8 cellular contexts compared by ENCODE assay signal in the genomic region with DNA sequence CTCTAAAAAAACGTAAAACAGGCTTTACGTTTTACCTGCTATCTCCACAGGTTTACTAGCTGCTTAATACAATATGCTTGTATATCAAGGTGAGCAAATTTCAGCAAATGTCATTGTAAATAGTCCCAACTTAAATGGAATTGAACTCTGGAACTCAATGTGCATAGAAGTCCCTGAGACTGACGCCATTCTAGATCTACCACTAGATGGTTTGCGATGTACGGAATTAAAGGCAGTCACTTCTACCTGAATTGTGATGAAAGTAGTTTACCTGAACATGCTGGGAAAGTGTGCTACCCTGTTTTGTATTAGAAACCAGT. TPM values are rescaled to one million over a fixed set of nuclear protein-coding genes. Genes with fewer than 3 reads are reported as not detected.
DNase-seq lines count a peak whose midpoint lies in the region; ATAC-seq and TF ChIP-seq lines count a peak whose summit lies in the region.

No MANE protein-coding gene starts in this region.

- H3K9me3 ChIP-seq in BE2C (no peaks in the 10 kb centered on the region), HUES6 (ENCODE audit: control insufficient read depth, insufficient read depth, low read depth, low read length) (no peaks in the 10 kb centered on the region)

- H3K27ac ChIP-seq in HUES6 (ENCODE audit: low read depth, low read length) = 0 out of 2 replicates have a peak overlapping the region, but pooled peaks have one; percentile 55

- H3K9ac ChIP-seq in HUES6 (ENCODE audit: low read length) = peak overlapping the region; percentile 85

- peaks cover 7% of the 10 kb centered on the region for H3K36me3 Mint-ChIP-seq in activated naive CD8-positive, alpha-beta T cell treated with anti-CD3 and anti-CD28 coated beads, Interleukin-2, amount 10 ng/mL, durations not matched to agents 7 days and 5 days
- H3K36me3 Mint-ChIP-seq in immature natural killer cell = no peaks in the 10 kb centered on the region
- peaks cover 8 to 11% of the 10 kb centered on the region in 2 donors for H3K36me3 Mint-ChIP-seq in stimulated activated naive B cell treated with anti-CD40 and anti-IgM and Interleukin-4, amounts not matched to agents 10 μg/mL and 1 μg/mL and 100 μg/mL, for 72 hours

- H3K4me1 Mint-ChIP-seq in activated naive CD8-positive, alpha-beta T cell treated with anti-CD3 and anti-CD28 coated beads, Interleukin-2, amount 10 ng/mL, durations not matched to agents 7 days and 5 days = peaks cover 39% of the 10 kb centered on the region
- H3K4me1 Mint-ChIP-seq in immature natural killer cell = peaks cover 39 to 44% of the 10 kb centered on the region in 2 donors
- H3K4me1 Mint-ChIP-seq in stimulated activated naive B cell treated with anti-CD40 and anti-IgM and Interleukin-4, amounts not matched to agents 10 μg/mL and 1 μg/mL and 100 μg/mL, for 72 hours = peaks cover 12 to 31% of the 10 kb centered on the region in 2 donors

- H3K4me3 Mint-ChIP-seq in activated naive CD8-positive, alpha-beta T cell treated with anti-CD3 and anti-CD28 coated beads, Interleukin-2, amount 10 ng/mL, durations not matched to agents 7 days and 5 days = peak overlapping the region; percentile 95
- H3K4me3 Mint-ChIP-seq in immature natural killer cell = peak overlapping the region; percentile 94 to 99 (median 99)
- H3K4me3 Mint-ChIP-seq in stimulated activated naive B cell treated with anti-CD40 and anti-IgM and Interleukin-4, amounts not matched to agents 10 μg/mL and 1 μg/mL and 100 μg/mL, for 72 hours = peak overlapping the region; percentile 98 to 99

- ATAC-seq in activated naive CD8-positive, alpha-beta T cell treated with anti-CD3 and anti-CD28 coated beads, Interleukin-2, amount 10 ng/mL, durations not matched to agents 7 days and 5 days (ENCODE audit: low read depth) = no peak
- no peak for ATAC-seq in stimulated activated naive B cell treated with anti-CD40 and anti-IgM and Interleukin-4, amounts not matched to agents 10 μg/mL and 1 μg/mL and 100 μg/mL, for 72 hours (replicated peaks)
- ATAC-seq in HG03469 (IDR thresholded peaks at IDR 0.05; ENCODE audit: unreplicated experiment) = no peak

- no peak for TF ChIP-seq CTCF in BE2C (IDR thresholded peaks at IDR 0.05; ENCODE audit: low read depth, low read length)

- H3K4me3 ChIP-seq in BE2C (ENCODE audit: low read depth, low read length) (peak overlapping the region; percentile 95), HUES6 (ENCODE audit: low read depth, low read length) (peak overlapping the region; percentile 88)

- no peaks in the 10 kb centered on the region for H3K36me3 ChIP-seq in BE2C
- H3K36me3 ChIP-seq in HUES6 (ENCODE audit: control insufficient read depth, insufficient read depth, low read length) = no peaks in the 10 kb centered on the region

- no peaks in the 10 kb centered on the region for H3K9me3 Mint-ChIP-seq in activated naive CD8-positive, alpha-beta T cell treated with anti-CD3 and anti-CD28 coated beads, Interleukin-2, amount 10 ng/mL, durations not matched to agents 7 days and 5 days
- no peaks in the 10 kb centered on the region for H3K9me3 Mint-ChIP-seq in immature natural killer cell
- H3K9me3 Mint-ChIP-seq in stimulated activated naive B cell treated with anti-CD40 and anti-IgM and Interleukin-4, amounts not matched to agents 10 μg/mL and 1 μg/mL and 100 μg/mL, for 72 hours = no peaks in the 10 kb centered on the region

- peaks cover 3% of the 10 kb centered on the region for H3K27me3 Mint-ChIP-seq in activated naive CD8-positive, alpha-beta T cell treated with anti-CD3 and anti-CD28 coated beads, Interleukin-2, amount 10 ng/mL, durations not matched to agents 7 days and 5 days
- H3K27me3 Mint-ChIP-seq in immature natural killer cell (ENCODE audit: low read depth in 3 of 3) = peaks cover 2 to 9% (median 3%) of the 10 kb centered on the region in 3 donors
- H3K27me3 Mint-ChIP-seq in stimulated activated naive B cell treated with anti-CD40 and anti-IgM and Interleukin-4, amounts not matched to agents 10 μg/mL and 1 μg/mL and 100 μg/mL, for 72 hours = no peaks in the 10 kb centered on the region

- H3K27me3 ChIP-seq in BE2C = no peaks in the 10 kb centered on the region; the same call in 1 of the 2 replicates
- H3K27me3 ChIP-seq in HUES6 (ENCODE audit: control insufficient read depth, insufficient read depth, low read length) = no peaks in the 10 kb centered on the region; the same call in 1 of the 2 replicates

- H3K27ac Mint-ChIP-seq in activated naive CD8-positive, alpha-beta T cell treated with anti-CD3 and anti-CD28 coated beads, Interleukin-2, amount 10 ng/mL, durations not matched to agents 7 days and 5 days = peak overlapping the region; percentile 92
- peak overlapping the region; percentile 93 to 100 (median 98) for H3K27ac Mint-ChIP-seq in immature natural killer cell
- H3K27ac Mint-ChIP-seq in stimulated activated naive B cell treated with anti-CD40 and anti-IgM and Interleukin-4, amounts not matched to agents 10 μg/mL and 1 μg/mL and 100 μg/mL, for 72 hours = peak overlapping the region; percentile 100

- POLR2A ChIA-PET in activated naive CD8-positive, alpha-beta T cell treated with anti-CD3 and anti-CD28 coated beads, Interleukin-2, amount 10 ng/mL, durations not matched to agents 7 days and 5 days (lab: Charles Lee) = no interaction called here

- H3K4me1 ChIP-seq in BE2C (0 out of 2 replicates have a peak, but pooled peaks cover 2% of the 10 kb centered on the region), HUES6 (ENCODE audit: control insufficient read depth, insufficient read depth, low read length) (peaks cover 14% of the 10 kb centered on the region)

- DNase-seq in BE2C = no peak
- DNase-seq in activated naive CD8-positive, alpha-beta T cell treated with anti-CD3 and anti-CD28 coated beads, Interleukin-2, amount 10 ng/mL, durations not matched to agents 7 days and 5 days = no peak
- peak in 2 of 3 donors; percentile 6 to 9 for DNase-seq in immature natural killer cell
- DNase-seq in stimulated activated naive B cell treated with anti-CD40 and anti-IgM and Interleukin-4, amounts not matched to agents 10 μg/mL and 1 μg/mL and 100 μg/mL, for 72 hours = no peak
- no peak for DNase-seq in amygdala (lab: John Stamatoyannopoulos, UW)
- no peak for DNase-seq in NK-92 treated with Interleukin-12 subunit alpha and Interleukin-12 subunit beta, amount 100 ng/mL, for 24 hours (lab: John Stamatoyannopoulos, UW)

RNA-seq across cellular contexts. Expression of a gene that starts 0.8 kb away (rescaled TPM):
- polyA plus RNA-seq in BE2C (2012; ENCODE audit: insufficient read depth, insufficient read length, low read depth) = 10.5 TPM
- 10 to 100 TPM; 29.3 to 35.1 TPM for total RNA-seq in activated naive CD8-positive, alpha-beta T cell treated with anti-CD3 and anti-CD28 coated beads, Interleukin-2, amount 10 ng/mL, durations not matched to agents 7 days and 5 days
- 10 to 100 TPM in 2 of 3 donors, 1 to 10 TPM in 1; 7.7 to 13.3 (median 10.6) TPM for polyA plus RNA-seq in immature natural killer cell

Comparison
In these comparisons a context has a peak if more than half of its experiments do, and no peak if none do; other contexts are left out.
1. DNase-seq: peak in immature natural killer cell (2 of 3); none in BE2C (single experiment), activated naive CD8-positive, alpha-beta T cell treated with anti-CD3 and anti-CD28 coated beads, Interleukin-2, amount 10 ng/mL, durations not matched to agents 7 days and 5 days (single experiment), stimulated activated naive B cell treated with anti-CD40 and anti-IgM and Interleukin-4, amounts not matched to agents 10 μg/mL and 1 μg/mL and 100 μg/mL, for 72 hours (single experiment), amygdala (0 of 56) and NK-92 treated with Interleukin-12 subunit alpha and Interleukin-12 subunit beta, amount 100 ng/mL, for 24 hours (single experiment).
2. Peak in every context shown above with its lines, with median percentiles within 50 percentile points of each other: H3K27ac Mint-ChIP-seq and H3K4me3 Mint-ChIP-seq.